Comparison of ENCODE assay signal across 8 cellular contexts in genomic region chr15:90871097-90871715, GRCh38. TPM values are rescaled to one million over a fixed set of nuclear protein-coding genes. Genes with fewer than 3 reads are reported as not detected.
DNase-seq lines count a peak whose midpoint lies in the region; ATAC-seq and TF ChIP-seq lines count a peak whose summit lies in the region.

No MANE protein-coding gene starts in this region.

- TF ChIP-seq CTCF in GM10248 (IDR thresholded peaks at IDR 0.05; ENCODE audit: control extremely low read depth, extremely low read depth, low read depth, missing control alignments) (no peak), HL-60 (IDR thresholded peaks at IDR 0.05; ENCODE audit: insufficient read depth, low read length) (no peak), fibroblast of the aortic adventitia (IDR thresholded peaks at IDR 0.05; ENCODE audit: insufficient read depth, low read length) (no peak), osteoblast (IDR thresholded peaks at IDR 0.05; ENCODE audit: extremely low read depth, low read depth, low read length) (no peak)

- peak overlapping the region; percentile 85 for H3K27ac ChIP-seq in HL-60 (replicated peaks)
- H3K27ac ChIP-seq in osteoblast (ENCODE audit: low read depth, low read length), result peak overlapping the region; percentile 88

- H3K4me2 ChIP-seq in osteoblast (ENCODE audit: insufficient read depth, low read length), result peak overlapping the region; percentile 90

- no peaks in the 10 kb centered on the region for H3K27me3 Mint-ChIP-seq in activated T-cell treated with anti-CD3 and anti-CD28 coated beads, Interleukin-2, amount 50 U/mL, for 4 hours (ENCODE audit: low read depth)

- H3K9me3 ChIP-seq in osteoblast (ENCODE audit: low read depth, low read length), result no peaks in the 10 kb centered on the region

- H3K4me1 Mint-ChIP-seq in activated T-cell treated with anti-CD3 and anti-CD28 coated beads, Interleukin-2, amount 50 U/mL, for 4 hours (ENCODE audit: low read depth), result peaks cover 55% of the 10 kb centered on the region

- H3K9me3 Mint-ChIP-seq in activated T-cell treated with anti-CD3 and anti-CD28 coated beads, Interleukin-2, amount 50 U/mL, for 4 hours, result no peaks in the 10 kb centered on the region

- CTCF ChIA-PET in GM10248 (lab: Yijun Ruan, JAX), result interaction anchor here (0.8 to 2.8 kb wide), 4 partner anchors 13 to 62 kb away, joined by 3 to 14 read pairs (median 4); partner anchors contain the start of gene FES

- ATAC-seq in activated T-cell treated with anti-CD3 and anti-CD28 coated beads, Interleukin-2, amount 50 U/mL, for 4 hours, result peak; percentile 12 to 16
- no peak for ATAC-seq in GM21360 (IDR thresholded peaks at IDR 0.05; ENCODE audit: unreplicated experiment)

- H3K27me3 ChIP-seq in HL-60 (ENCODE audit: insufficient read depth, poor library complexity, severe bottlenecking) (no peaks in the 10 kb centered on the region), osteoblast (ENCODE audit: insufficient read depth, low read length) (no peaks in the 10 kb centered on the region)

- peaks cover 27% of the 10 kb centered on the region for H4K20me1 ChIP-seq in osteoblast (ENCODE audit: insufficient read depth, low read length)

- peaks cover 56% of the 10 kb centered on the region for H3K79me2 ChIP-seq in osteoblast (ENCODE audit: insufficient read depth, low read length)

- peaks cover 48% of the 10 kb centered on the region for H3K4me1 ChIP-seq in osteoblast (ENCODE audit: insufficient read depth, low read length)

- H3K36me3 Mint-ChIP-seq in activated T-cell treated with anti-CD3 and anti-CD28 coated beads, Interleukin-2, amount 50 U/mL, for 4 hours (ENCODE audit: insufficient read depth), result peaks cover under 1% of the 10 kb centered on the region

- no peaks in the 10 kb centered on the region for H3K36me3 ChIP-seq in osteoblast (ENCODE audit: insufficient read depth, low read length)

- H3K4me3 Mint-ChIP-seq in activated T-cell treated with anti-CD3 and anti-CD28 coated beads, Interleukin-2, amount 50 U/mL, for 4 hours, result peak overlapping the region; percentile 89

- peak; percentile 39 for DNase-seq in GM10248 (ENCODE audit: extremely low spot score)
- peak in 1 of 2 experiments; percentile 22 for DNase-seq in HL-60 (ENCODE audit: low read depth in 1 of 2, low spot score in 1 of 2)
- DNase-seq in activated T-cell treated with anti-CD3 and anti-CD28 coated beads, Interleukin-2, amount 50 U/mL, for 4 hours, result no peak
- DNase-seq in fibroblast of the aortic adventitia (ENCODE audit: low read depth), result no peak
- peak; percentile 90 for DNase-seq in osteoblast (ENCODE audit: insufficient read length, low spot score, missing footprints)
- DNase-seq in HuH-7 (ENCODE audit: low spot score), result no peak
- no peak for DNase-seq in OCI-M2 (lab: John Stamatoyannopoulos, UW; ENCODE audit: unreplicated experiment)

- H2AFZ ChIP-seq in osteoblast (ENCODE audit: low read length), result peak overlapping the region; percentile 87

- POLR2A ChIA-PET in GM10248 (lab: Yijun Ruan, JAX), result interaction anchor here (0.5 kb wide), 1 partner anchor 167 kb away, joined by 4 read pairs; no protein-coding TSS in a partner anchor

- H3K4me3 ChIP-seq in HL-60 (replicated peaks; ENCODE audit: insufficient read depth, low read length), result peak overlapping the region; percentile 69
- peak overlapping the region; percentile 80 for H3K4me3 ChIP-seq in fibroblast of the aortic adventitia (ENCODE audit: low read depth, low read length)
- H3K4me3 ChIP-seq in osteoblast (ENCODE audit: insufficient read depth, low read length), result peak overlapping the region; percentile 80

RNA-seq across cellular contexts. Expression of gene FURIN, which starts 2.8 kb away (rescaled TPM):
- total RNA-seq in activated T-cell treated with anti-CD3 and anti-CD28 coated beads, Interleukin-2, amount 50 U/mL, for 4 hours, result 100 to 1,000 TPM; 162 to 242 (median 189) TPM
- total RNA-seq in fibroblast of the aortic adventitia (ENCODE audit: low replicate concordance) (45.0 and 67.4 TPM in 2 replicates), osteoblast (39.1 and 42.7 TPM in 2 replicates)

RNA-seq across cellular contexts. Expression of gene FES, which starts 13.1 kb away (rescaled TPM):
- total RNA-seq in activated T-cell treated with anti-CD3 and anti-CD28 coated beads, Interleukin-2, amount 50 U/mL, for 4 hours, result 1 to 10 TPM; 3.6 to 8.1 (median 5.8) TPM
- 19.0 and 23.1 TPM in 2 replicates for total RNA-seq in fibroblast of the aortic adventitia (ENCODE audit: low replicate concordance)
- 19.2 and 20.3 TPM in 2 replicates for total RNA-seq in osteoblast

RNA-seq across cellular contexts. Expression of gene MAN2A2, which starts 31.9 kb away (rescaled TPM):
- 100 to 1,000 TPM in 2 of 3 donors, 10 to 100 TPM in 1; 93.2 to 124 (median 122) TPM for total RNA-seq in activated T-cell treated with anti-CD3 and anti-CD28 coated beads, Interleukin-2, amount 50 U/mL, for 4 hours
- total RNA-seq in fibroblast of the aortic adventitia (ENCODE audit: low replicate concordance), result 5.2 and 11.0 TPM in 2 replicates
- 15.2 and 20.0 TPM in 2 replicates for total RNA-seq in osteoblast

Comparison
In these comparisons a context has a peak if more than half of its experiments do, and no peak if none do; other contexts are left out.
1. DNase-seq: peak in GM10248 (single experiment) and osteoblast (single experiment); none in activated T-cell treated with anti-CD3 and anti-CD28 coated beads, Interleukin-2, amount 50 U/mL, for 4 hours (single experiment), fibroblast of the aortic adventitia (single experiment), HuH-7 (single experiment) and OCI-M2 (single experiment).
2. Peak in every context shown above with its lines, with median percentiles within 50 percentile points of each other: H3K4me3 ChIP-seq.